1 cellular context compared by ENCODE assay signal in genomic region chr17:17692353-17693252, GRCh38.
TF ChIP-seq lines count a peak whose summit lies in the region.

No MANE protein-coding gene starts in this region.

TF ChIP-seq in WTC11, 78 proteins besides CTCF, POLR2A, EP300 and RAD21 (continued from another document):
- TF ChIP-seq FOXP4 (CRISPR knock-in tag; IDR thresholded peaks at IDR 0.05) = no peak
- no peak for TF ChIP-seq ERG (CRISPR knock-in tag; IDR thresholded peaks at IDR 0.05)
- no peak for TF ChIP-seq JUN (CRISPR knock-in tag; IDR thresholded peaks at IDR 0.05)
- no peak for TF ChIP-seq JAZF1 (CRISPR knock-in tag; IDR thresholded peaks at IDR 0.05)
- TF ChIP-seq TP53 (CRISPR knock-in tag; IDR thresholded peaks at IDR 0.05) = no peak
- TF ChIP-seq GABPB1 (CRISPR knock-in tag; IDR thresholded peaks at IDR 0.05) = no peak
